In genomic region chr1:64624446-64624766, GRCh38 we compare ENCODE assay signal across 11 cellular contexts.
DNase-seq lines count a peak whose midpoint lies in the region; ATAC-seq, FAIRE-seq and TF ChIP-seq lines count a peak whose summit lies in the region.
"Had no signal": no experiment of that assay in that cellular context is flagged by ENCODE, and none has a peak within 500 bp of the region (broad histone marks: within the 10 kb centered on the region; RNA-seq: fewer than 3 reads in every experiment).

No MANE protein-coding gene starts in this region.

- H3K27me3 ChIP-seq in testis = no peaks in the 10 kb centered on the region
- H3K27me3 ChIP-seq: Peyer's patch, stomach had no signal

- no peak for TF ChIP-seq CTCF in fibroblast of villous mesenchyme (IDR thresholded peaks at IDR 0.05; ENCODE audit: insufficient read depth, low read depth, low read length)
- no peak for TF ChIP-seq CTCF in testis (IDR thresholded peaks at IDR 0.05)

- ATAC-seq in Right ventricle myocardium inferior = peak; percentile 76
- no peak for ATAC-seq in HG03196 (IDR thresholded peaks at IDR 0.05; ENCODE audit: unreplicated experiment)
- ATAC-seq in HG03025 (IDR thresholded peaks at IDR 0.05; ENCODE audit: low FRiP score, unreplicated experiment) = no peak

- H3K4me1 ChIP-seq in testis = peaks cover 8% of the 10 kb centered on the region

- TF ChIP-seq POLR2A in testis (IDR thresholded peaks at IDR 0.05) = no peak

- no peaks in the 10 kb centered on the region for H3K36me3 ChIP-seq in testis (ENCODE audit: low read depth, missing control alignments)
- H3K36me3 ChIP-seq: Peyer's patch, stomach had no signal

- 37 to 67% methylated on average over 1 of the region's 1 CpG for WGBS in testis, 2 donors

- no peak for DNase-seq in Right ventricle myocardium inferior (ENCODE audit: missing footprints)
- DNase-seq in cardiac septum (ENCODE audit: low spot score) = no peak
- DNase-seq in RCC 7860 (ENCODE audit: low spot score) = peak; percentile 65
- DNase-seq in fibroblast of villous mesenchyme (ENCODE audit: low read depth) = peak; percentile 30
- DNase-seq in testis = peak; percentile 25
- DNase-seq in frontal cortex (ENCODE audit: low spot score in 2 of 2) = no peak
- DNase-seq: Peyer's patch, stomach had no signal

- FAIRE-seq in RCC 7860 (lab: Jason Lieb, UNC) (peak; percentile 88), frontal cortex (lab: Jason Lieb, UNC) (no peak)
- FAIRE-seq: colon had no signal

- no peak overlapping the region for H3K27ac ChIP-seq in testis
- H3K27ac ChIP-seq: Peyer's patch had no signal

- H3K9me3 ChIP-seq in testis = no peaks in the 10 kb centered on the region
- H3K9me3 ChIP-seq: Peyer's patch, stomach had no signal

- no peak overlapping the region for H3K4me3 ChIP-seq in fibroblast of villous mesenchyme (ENCODE audit: low read depth, low read length)
- H3K4me3 ChIP-seq in testis = no peak overlapping the region
- H3K4me3 ChIP-seq: Peyer's patch, stomach had no signal

- intact Hi-C loops in Right ventricle myocardium inferior (cut with DNase I) = no loop called here
- intact Hi-C loops in cardiac septum (cut with DNase I) = no loop called here
- intact Hi-C loops in testis (cut with DNase I; ENCODE audit: low total_unique reads) = no loop called here

Comparison
In these comparisons a context has a peak if more than half of its experiments do, and no peak if none do; other contexts are left out.
1. DNase-seq: peak in RCC 7860 (single experiment), fibroblast of villous mesenchyme (single experiment) and testis (single experiment); none in Right ventricle myocardium inferior (single experiment), cardiac septum (single experiment) and frontal cortex (0 of 2).